In genomic region chr4:101730291-101731117, GRCh38 we compare ENCODE assay signal across 8 cellular contexts.
A peak's percentile ranks its signal among the peaks of the same experiment; 100 is the strongest.
DNase-seq lines count a peak whose midpoint lies in the region; ATAC-seq and TF ChIP-seq lines count a peak whose summit lies in the region.

No MANE protein-coding gene starts in this region.

- H3K27ac ChIP-seq in cardiac muscle cell, result no peak overlapping the region

- H3K4me1 ChIP-seq in cardiac muscle cell (ENCODE audit: low read depth), result no peaks in the 10 kb centered on the region

- H3K9me3 ChIP-seq in cardiac muscle cell (ENCODE audit: low read depth), result no peaks in the 10 kb centered on the region

- no peaks in the 10 kb centered on the region for H3K36me3 ChIP-seq in cardiac muscle cell

- peak; percentile 73 for ATAC-seq in GM21528 (IDR thresholded peaks at IDR 0.05; ENCODE audit: low FRiP score, unreplicated experiment)

- H3K27me3 ChIP-seq in cardiac muscle cell, result no peaks in the 10 kb centered on the region

- H3K4me3 ChIP-seq in cardiac muscle cell, result no peak overlapping the region

- DNase-seq in EL (peak; percentile 64), HUDEP-2 (lab: John Stamatoyannopoulos, UW; ENCODE audit: unreplicated experiment in 76 of 76) (peak in 54 of 76 experiments; percentile 0 to 57 (median 22)), RPMI7951 (ENCODE audit: low read depth) (peak; percentile 65), cardiac muscle cell (ENCODE audit: low read depth in 1 of 2, low spot score in 1 of 2) (peak; percentile 73 to 89), pulmonary artery endothelial cell (ENCODE audit: low read depth, low spot score) (peak; percentile 35), mesenteric fat pad (ENCODE audit: low spot score) (no peak)
- DNase-seq in activated naive CD4-positive, alpha-beta T cell treated with Interleukin-2 at 50 U/mL for 16 hours, result peak; percentile 43

- TF ChIP-seq CTCF in cardiac muscle cell (IDR thresholded peaks at IDR 0.05; ENCODE audit: low read depth, low read length), result peak; percentile 65
